In genomic region chr2:78615956-78616355, GRCh38 we compare ENCODE assay signal across 24 cellular contexts.
"Had no signal": no experiment of that assay in that cellular context is flagged by ENCODE, and none has a peak within 500 bp of the region (broad histone marks: within the 10 kb centered on the region; RNA-seq: fewer than 3 reads in every experiment).

No MANE protein-coding gene starts in this region.

- H3K4me1 Mint-ChIP-seq: endodermal cell, mesothelial cell of epicardium, naive B cell had no signal

- H3K4me3 Mint-ChIP-seq: dendritic cell treated with granulocyte-macrophage colony-stimulating factor and Interleukin-4, amounts not matched to agents 40 ng/mL and 50 ng/mL, for 4 days; effector memory CD8-positive, alpha-beta T cell; endodermal cell; mesothelial cell of epicardium; naive B cell had no signal

- H3K27ac Mint-ChIP-seq: dendritic cell treated with granulocyte-macrophage colony-stimulating factor and Interleukin-4, amounts not matched to agents 40 ng/mL and 50 ng/mL, for 4 days; effector memory CD8-positive, alpha-beta T cell; endodermal cell; mesothelial cell of epicardium; naive B cell had no signal

- H3K9me3 Mint-ChIP-seq: dendritic cell treated with granulocyte-macrophage colony-stimulating factor and Interleukin-4, amounts not matched to agents 40 ng/mL and 50 ng/mL, for 4 days; endodermal cell; mesothelial cell of epicardium had no signal

- DNase-seq: effector CD8-positive, alpha-beta T cell; effector memory CD8-positive, alpha-beta T cell; endodermal cell; erythroblast; esophagus squamous epithelium; foreskin fibroblast; foreskin melanocyte; glutamatergic neuron; head of caudate nucleus; heart right ventricle; hippocampal formation; left cardiac atrium; left lung; left ventricle myocardium superior; lower lobe of right lung; mesenchymal stem cell; mucosa of descending colon; naive B cell had no signal

- H3K27me3 Mint-ChIP-seq: dendritic cell treated with granulocyte-macrophage colony-stimulating factor and Interleukin-4, amounts not matched to agents 40 ng/mL and 50 ng/mL, for 4 days; effector memory CD8-positive, alpha-beta T cell; naive B cell had no signal

- ATAC-seq: effector memory CD8-positive, alpha-beta T cell; esophagus mucosa; heart right ventricle; left cardiac atrium; left lung; left ventricle myocardium superior; lower lobe of right lung; mucosa of descending colon had no signal

- H3K36me3 Mint-ChIP-seq: mesothelial cell of epicardium, naive B cell had no signal

- FAIRE-seq: endometrium, islet of Langerhans, keratinocyte had no signal
